In genomic region chr2:136327162-136327852, GRCh38 we compare ENCODE assay signal across 8 cellular contexts.
DNase-seq lines count a peak whose midpoint lies in the region; ATAC-seq lines count a peak whose summit lies in the region.

No MANE protein-coding gene starts in this region.

- DNase-seq in EL (peak; percentile 30), LHCN-M2 (ENCODE audit: low read depth) (peak; percentile 3), activated T-cell treated with anti-CD3 and anti-CD28 coated beads for 1 hour (ENCODE audit: low read depth) (peak; percentile 60), kidney tubule cell (ENCODE audit: low spot score) (peak; percentile 16), NCI-H2171 treated with DMSO at 0.1 percent for 48 hours (lab: John Stamatoyannopoulos, UW) (no peak), NCI-H1048 (lab: John Stamatoyannopoulos, UW) (no peak)
- DNase-seq in stimulated activated CD8-positive, alpha-beta memory T cell treated with anti-CD3 and anti-CD28 coated beads, Interleukin-4, amount 100 ng/mL, for 48 hours = peak; percentile 87

- ATAC-seq in GM21619 (IDR thresholded peaks at IDR 0.05; ENCODE audit: unreplicated experiment) = peak; percentile 83

Comparison
In these comparisons a context has a peak if more than half of its experiments do, and no peak if none do; other contexts are left out.
1. DNase-seq: peak in EL (single experiment), LHCN-M2 (single experiment), activated T-cell treated with anti-CD3 and anti-CD28 coated beads for 1 hour (single experiment), kidney tubule cell (single experiment) and stimulated activated CD8-positive, alpha-beta memory T cell treated with anti-CD3 and anti-CD28 coated beads, Interleukin-4, amount 100 ng/mL, for 48 hours (single experiment); none in NCI-H2171 treated with DMSO at 0.1 percent for 48 hours (single experiment) and NCI-H1048 (single experiment).